In genomic region chr19:17243854-17244617, GRCh38 we compare ENCODE assay signal across 8 cellular contexts. TPM values are rescaled to one million over a fixed set of nuclear protein-coding genes. Genes with fewer than 3 reads are reported as not detected.
DNase-seq lines count a peak whose midpoint lies in the region; ATAC-seq and TF ChIP-seq lines count a peak whose summit lies in the region.

No MANE protein-coding gene starts in this region.

- H3K79me2 ChIP-seq in parathyroid adenoma = peaks cover 15% of the 10 kb centered on the region

- H3K36me3 Mint-ChIP-seq in activated CD4-positive, alpha-beta T cell treated with anti-CD3 and anti-CD28 coated beads for 36 hours (ENCODE audit: low read depth) = no peaks in the 10 kb centered on the region

- no peaks in the 10 kb centered on the region for H3K9me3 ChIP-seq in gastroesophageal sphincter
- no peaks in the 10 kb centered on the region for H3K9me3 ChIP-seq in parathyroid adenoma (ENCODE audit: control insufficient read depth, low read length)

- peaks cover 5% of the 10 kb centered on the region for H3K4me1 Mint-ChIP-seq in activated CD4-positive, alpha-beta T cell treated with anti-CD3 and anti-CD28 coated beads for 36 hours

- peak overlapping the region; percentile 93 for H3K27ac ChIP-seq in VCaP
- H3K27ac ChIP-seq in gastroesophageal sphincter = peak overlapping the region; percentile 74 to 94 (median 86)
- peak overlapping the region; percentile 87 for H3K27ac ChIP-seq in parathyroid adenoma

- peaks cover 0 to 62% (median 31%) of the 10 kb centered on the region in 3 donors for H3K4me1 ChIP-seq in gastroesophageal sphincter
- H3K4me1 ChIP-seq in parathyroid adenoma = peaks cover 20% of the 10 kb centered on the region

- POLR2A ChIA-PET in activated CD4-positive, alpha-beta T cell treated with anti-CD3 and anti-CD28 coated beads for 36 hours (lab: Charles Lee) = interaction anchor here (0.8 kb wide), 1 partner anchor 29 kb away, joined by 3 read pairs; the partner anchor contains the start of gene USE1

- TF ChIP-seq POLR2A in gastroesophageal sphincter (IDR thresholded peaks at IDR 0.05) = no peak

- H3K9me3 Mint-ChIP-seq in activated CD4-positive, alpha-beta T cell treated with anti-CD3 and anti-CD28 coated beads for 36 hours (ENCODE audit: low read depth) = no peaks in the 10 kb centered on the region

- peak overlapping the region; percentile 45 for H3K4me3 Mint-ChIP-seq in activated CD4-positive, alpha-beta T cell treated with anti-CD3 and anti-CD28 coated beads for 36 hours

- peaks cover 2% of the 10 kb centered on the region for H3K27me3 Mint-ChIP-seq in activated CD4-positive, alpha-beta T cell treated with anti-CD3 and anti-CD28 coated beads for 36 hours

- CTCF ChIA-PET in activated CD4-positive, alpha-beta T cell treated with anti-CD3 and anti-CD28 coated beads for 36 hours (lab: Charles Lee) = interaction anchor here (1.0 to 1.4 kb wide), 2 partner anchors 16 to 28 kb away, joined by 4 read pairs; no protein-coding TSS in a partner anchor

- H3K9ac ChIP-seq in parathyroid adenoma = peak overlapping the region; percentile 93

- intact Hi-C loops in activated CD4-positive, alpha-beta T cell treated with anti-CD3 and anti-CD28 coated beads for 36 hours (cut with DNase I, micrococcal nuclease) = no loop called here

- peaks cover 0 to 19% of the 10 kb centered on the region in 2 donors for H3K36me3 ChIP-seq in gastroesophageal sphincter
- no peaks in the 10 kb centered on the region for H3K36me3 ChIP-seq in parathyroid adenoma (ENCODE audit: control insufficient read depth, insufficient read depth, low read length)

- TF ChIP-seq EP300 in gastroesophageal sphincter (IDR thresholded peaks at IDR 0.05) = no peak

- no peak for DNase-seq in activated CD4-positive, alpha-beta T cell treated with anti-CD3 and anti-CD28 coated beads for 36 hours
- no peak for DNase-seq in activated CD4-positive, alpha-beta T cell treated with anti-CD3 and anti-CD28 coated beads for 48 hours
- no peak for DNase-seq in stimulated activated naive CD4-positive, alpha-beta T cell treated with Interleukin-2 at 50 U/mL for 16 hours (lab: John Stamatoyannopoulos, UW)
- DNase-seq in Kasumi-1 (lab: John Stamatoyannopoulos, UW) (no peak), NCI-H1092 treated with DMSO at 0.1 percent for 48 hours (lab: John Stamatoyannopoulos, UW) (no peak)

- 0% methylated on average over 2 of the region's 50 CpGs; no CpG with 5 or more reads in 1 of the 2 donors for WGBS in gastroesophageal sphincter (ENCODE audit: low coverage in 1 of 2), 2 donors

- peak overlapping the region; percentile 88 for H3K4me2 ChIP-seq in parathyroid adenoma (ENCODE audit: low read length)

- ATAC-seq in activated CD4-positive, alpha-beta T cell treated with anti-CD3 and anti-CD28 coated beads for 36 hours = no peak
- peak; percentile 20 for ATAC-seq in gastroesophageal sphincter

- peak overlapping the region; percentile 67 for H2AFZ ChIP-seq in parathyroid adenoma

- H3K27me3 ChIP-seq in gastroesophageal sphincter = no peaks in the 10 kb centered on the region
- no peaks in the 10 kb centered on the region for H3K27me3 ChIP-seq in parathyroid adenoma (ENCODE audit: control insufficient read depth, insufficient read depth, low read length)

- H3K27ac Mint-ChIP-seq in activated CD4-positive, alpha-beta T cell treated with anti-CD3 and anti-CD28 coated beads for 36 hours = no peak overlapping the region

- no peak for TF ChIP-seq CTCF in VCaP (conservative IDR thresholded peaks at IDR 0.05)
- no peak for TF ChIP-seq CTCF in gastroesophageal sphincter (IDR thresholded peaks at IDR 0.05)
- no peak for TF ChIP-seq CTCF in parathyroid adenoma (IDR thresholded peaks at IDR 0.05)

- H3K4me3 ChIP-seq in gastroesophageal sphincter (peak overlapping the region; percentile 92 to 93), parathyroid adenoma (ENCODE audit: low read depth, low read length) (peak overlapping the region; percentile 90)

RNA-seq across cellular contexts. Expression of gene NR2F6, which starts 1.7 kb away (rescaled TPM):
- 1 to 10 TPM; 7.4 to 7.9 TPM for total RNA-seq in activated CD4-positive, alpha-beta T cell treated with anti-CD3 and anti-CD28 coated beads for 36 hours
- total RNA-seq in gastroesophageal sphincter = 10 to 100 TPM; 33.9 to 71.9 (median 60.2) TPM

RNA-seq across cellular contexts. Expression of gene OCEL1, which starts 18.0 kb away (rescaled TPM):
- total RNA-seq in activated CD4-positive, alpha-beta T cell treated with anti-CD3 and anti-CD28 coated beads for 36 hours = 10 to 100 TPM; 10.9 to 11.7 TPM
- total RNA-seq in gastroesophageal sphincter = 10 to 100 TPM in 1 of 4 donors, 1 to 10 TPM in 3; 3.5 to 15.1 (median 6.5) TPM

RNA-seq across cellular contexts. Expression of gene USHBP1, which starts 20.5 kb away (rescaled TPM):
- total RNA-seq in activated CD4-positive, alpha-beta T cell treated with anti-CD3 and anti-CD28 coated beads for 36 hours = under 1 TPM in 1 of 2 experiments, not detected in 1; 0.11 TPM
- 1 to 10 TPM; 4.6 to 9.6 (median 5.1) TPM for total RNA-seq in gastroesophageal sphincter

RNA-seq across cellular contexts. Expression of gene BABAM1, which starts 23.2 kb away (rescaled TPM):
- 100 to 1,000 TPM; 109 to 132 TPM for total RNA-seq in activated CD4-positive, alpha-beta T cell treated with anti-CD3 and anti-CD28 coated beads for 36 hours
- total RNA-seq in gastroesophageal sphincter = 10 to 100 TPM; 62.6 to 91.8 (median 81.9) TPM

RNA-seq across cellular contexts. Expression of gene USE1, which starts 28.9 kb away (rescaled TPM):
- total RNA-seq in activated CD4-positive, alpha-beta T cell treated with anti-CD3 and anti-CD28 coated beads for 36 hours = 10 to 100 TPM; 22.6 to 24.5 TPM
- 10 to 100 TPM; 11.3 to 24.0 (median 17.9) TPM for total RNA-seq in gastroesophageal sphincter

Comparison
In these comparisons a context has a peak if more than half of its experiments do, and no peak if none do; other contexts are left out.
1. RNA of gene USHBP1, which starts 20.5 kb away (total RNA-seq): 4.6 to 9.6 TPM in gastroesophageal sphincter; 0.11 TPM in activated CD4-positive, alpha-beta T cell treated with anti-CD3 and anti-CD28 coated beads for 36 hours; every median in the first group is over 4 times any median in the second.
2. Peak in every context shown above with its lines, with median percentiles within 50 percentile points of each other: H3K27ac ChIP-seq.